Comparison of ENCODE assay signal across 8 cellular contexts in genomic region chr1:235504122-235504493, GRCh38. TPM values are rescaled to one million over a fixed set of nuclear protein-coding genes. Genes with fewer than 3 reads are reported as not detected.
DNase-seq lines count a peak whose midpoint lies in the region; ATAC-seq and TF ChIP-seq lines count a peak whose summit lies in the region.

TSS of gene B3GALNT2 (minus strand) at chr1:235504452. CDS start at chr1:235504252, 200 bp downstream.

- TF ChIP-seq POLR2A in breast epithelium (IDR thresholded peaks at IDR 0.05) (no peak), testis (IDR thresholded peaks at IDR 0.05) (peak; percentile 32)

- peaks cover 3% of the 10 kb centered on the region; the same call in 1 of the 2 replicates for H4K20me1 ChIP-seq in DND-41 (ENCODE audit: insufficient read depth, low read length)

- H3K4me1 ChIP-seq in DND-41 (ENCODE audit: insufficient read depth, low read length), result peaks cover 26% of the 10 kb centered on the region
- H3K4me1 ChIP-seq in HUES6 (ENCODE audit: control insufficient read depth, insufficient read depth, low read length), result peaks cover 17% of the 10 kb centered on the region
- no peaks in the 10 kb centered on the region for H3K4me1 ChIP-seq in breast epithelium
- H3K4me1 ChIP-seq in liver (ENCODE audit: control insufficient read depth in 4 of 4, insufficient read depth in 4 of 4, low read length in 3 of 4), result peaks cover 4 to 17% (median 8%) of the 10 kb centered on the region in 4 donors
- no peaks in the 10 kb centered on the region for H3K4me1 ChIP-seq in testis

- H3K27ac ChIP-seq in DND-41 (ENCODE audit: low read length) (peak within 1 kb of the TSS; percentile 90), HUES6 (ENCODE audit: low read depth, low read length) (peak within 1 kb of the TSS; percentile 46), breast epithelium (peak within 1 kb of the TSS; percentile 95 to 100), liver (ENCODE audit: low read depth in 1 of 2, low read length in 2 of 2) (peak within 1 kb of the TSS; percentile 93 to 98), testis (peak within 1 kb of the TSS; percentile 95 to 96)

- intact Hi-C loops in breast epithelium (cut with DNase I; ENCODE audit: low total_unique reads), result no loop called here
- intact Hi-C loops in testis (cut with DNase I; ENCODE audit: low total_unique reads), result no loop called here

- H2AFZ ChIP-seq in DND-41 (ENCODE audit: low read depth, low read length), result peak within 1 kb of the TSS; percentile 93

- H3K79me2 ChIP-seq in DND-41 (ENCODE audit: insufficient read depth, low read length), result peaks cover 53% of the 10 kb centered on the region

- TF ChIP-seq CTCF in DND-41 (IDR thresholded peaks at IDR 0.05; ENCODE audit: borderline replicate concordance, extremely low read depth, low read length, poor library complexity, severe bottlenecking), result no peak
- TF ChIP-seq CTCF in breast epithelium (IDR thresholded peaks at IDR 0.05), result no peak
- TF ChIP-seq CTCF in liver (IDR thresholded peaks at IDR 0.05; ENCODE audit: low read depth, low read length, missing input control), result no peak
- TF ChIP-seq CTCF in testis (IDR thresholded peaks at IDR 0.05), result no peak

- H3K9ac ChIP-seq in DND-41 (ENCODE audit: low read depth, low read length), result peak within 1 kb of the TSS; percentile 81
- H3K9ac ChIP-seq in HUES6 (ENCODE audit: low read length), result peak within 1 kb of the TSS; percentile 89
- peak within 1 kb of the TSS; percentile 73 to 87 for H3K9ac ChIP-seq in liver (ENCODE audit: low read depth in 1 of 2, low read length in 2 of 2)

- H3K36me3 ChIP-seq in DND-41 (ENCODE audit: insufficient read depth, low read length) (no peaks in the 10 kb centered on the region; the same call in 1 of the 2 replicates), HUES6 (ENCODE audit: control insufficient read depth, insufficient read depth, low read length) (no peaks in the 10 kb centered on the region), breast epithelium (no peaks in the 10 kb centered on the region), liver (ENCODE audit: control insufficient read depth in 4 of 4, insufficient read depth in 3 of 4, low read depth in 1 of 4, low read length in 3 of 4) (no peaks in the 10 kb centered on the region), testis (ENCODE audit: low read depth, missing control alignments) (no peaks in the 10 kb centered on the region)

- H3K9me3 ChIP-seq in DND-41 (ENCODE audit: insufficient read depth, low read length, severe bottlenecking), result no peaks in the 10 kb centered on the region
- no peaks in the 10 kb centered on the region for H3K9me3 ChIP-seq in HUES6 (ENCODE audit: control insufficient read depth, insufficient read depth, low read depth, low read length)
- H3K9me3 ChIP-seq in breast epithelium, result no peaks in the 10 kb centered on the region
- no peaks in the 10 kb centered on the region for H3K9me3 ChIP-seq in liver (ENCODE audit: control insufficient read depth in 4 of 4, low read length in 3 of 4)
- no peaks in the 10 kb centered on the region for H3K9me3 ChIP-seq in testis

- H3K4me3 ChIP-seq in DND-41 (ENCODE audit: low read depth in 1 of 2, low read length in 2 of 2), result peak within 1 kb of the TSS; percentile 70 to 96
- H3K4me3 ChIP-seq in HUES6 (ENCODE audit: low read depth, low read length), result peak within 1 kb of the TSS; percentile 70
- peak within 1 kb of the TSS; percentile 69 to 95 (median 85) for H3K4me3 ChIP-seq in breast epithelium
- H3K4me3 ChIP-seq in liver (ENCODE audit: low read depth in 1 of 3, low read length in 3 of 3), result peak within 1 kb of the TSS; percentile 57 to 95 (median 85)
- H3K4me3 ChIP-seq in testis, result peak within 1 kb of the TSS; percentile 79 to 90

- DNase-seq in DND-41 (no peak), breast epithelium (ENCODE audit: low spot score in 2 of 2) (no peak), testis (no peak), DMS114 treated with DMSO at 0.1 percent for 48 hours (lab: John Stamatoyannopoulos, UW; ENCODE audit: unreplicated experiment) (no peak), amniotic stem cell (lab: John Stamatoyannopoulos, UW) (no peak)

- peak within 1 kb of the TSS; percentile 99 for H3K4me2 ChIP-seq in DND-41 (ENCODE audit: insufficient read depth, low read length)

- no peak for TF ChIP-seq RAD21 in liver (IDR thresholded peaks at IDR 0.05)

- under 1% methylated on average over 48 of the region's 48 CpGs for WGBS in liver
- 0% methylated on average over 19 of the region's 48 CpGs; no CpG with 5 or more reads in 1 of the 2 donors for WGBS in testis, 2 donors

- H3K27me3 ChIP-seq in DND-41 (ENCODE audit: insufficient read depth, low read length, poor library complexity) (no peaks in the 10 kb centered on the region), HUES6 (ENCODE audit: control insufficient read depth, insufficient read depth, low read length) (no peaks in the 10 kb centered on the region), breast epithelium (no peaks in the 10 kb centered on the region), liver (ENCODE audit: control insufficient read depth in 4 of 4, insufficient read depth in 4 of 4, low read length in 3 of 4) (no peaks in the 10 kb centered on the region), testis (no peaks in the 10 kb centered on the region)

- ATAC-seq in DND-41 (ENCODE audit: insufficient read depth, low read depth) (peak; percentile 66), GM21447 (IDR thresholded peaks at IDR 0.05; ENCODE audit: unreplicated experiment) (peak; percentile 33)

TF ChIP-seq in liver, 16 proteins besides CTCF, POLR2A, EP300 and RAD21:
- TF ChIP-seq HNF4A (conservative IDR thresholded peaks at IDR 0.05), result no peak
- TF ChIP-seq NR2F2 (IDR thresholded peaks at IDR 0.05), result no peak
- TF ChIP-seq RXRA (IDR thresholded peaks at IDR 0.05), result no peak
TF ChIP-seq in liver: peak in this region for 0.

RNA-seq across cellular contexts. Expression of gene B3GALNT2, which starts in this region (rescaled TPM):
- total RNA-seq in breast epithelium (10 to 100 TPM; 21.4 to 34.8 (median 25.9) TPM), liver (10 to 100 TPM; 10.5 to 20.7 TPM), testis (10 to 100 TPM; 32.3 to 62.5 TPM)
- polyA plus RNA-seq in liver (1 to 10 TPM; 2.3 to 3.7 TPM), testis (ENCODE audit: insufficient read depth, low read depth, low replicate concordance) (18.3 TPM)

Comparison
In these comparisons a context has a peak if more than half of its experiments do, and no peak if none do; other contexts are left out.
1. H3K27ac ChIP-seq: peak in every context shown above with its lines; median percentile 98 in breast epithelium; 96 in liver; 96 in testis; 90 in DND-41; 46 in HUES6.